ENCODE assay signal across 1 cellular context in genomic region chr13:109285586-109285985, GRCh38.
TF ChIP-seq lines count a peak whose summit lies in the region.

No MANE protein-coding gene starts in this region.

TF ChIP-seq in H1, 55 proteins besides CTCF, POLR2A, EP300 and RAD21 (continued from another document):
- no peak for TF ChIP-seq NANOG (IDR thresholded peaks at IDR 0.05; ENCODE audit: insufficient read depth, low read depth, low read length, poor library complexity, severe bottlenecking)
- no peak for TF ChIP-seq BACH1 (IDR thresholded peaks at IDR 0.05; ENCODE audit: low read length)
- TF ChIP-seq CBX8 (IDR thresholded peaks at IDR 0.05; ENCODE audit: borderline replicate concordance, low read depth, low read length) = no peak
- no peak for TF ChIP-seq TCF12 (IDR thresholded peaks at IDR 0.05; ENCODE audit: low read depth, low read length)
